Comparison of ENCODE assay signal across 15 cellular contexts in genomic region chr20:47328841-47329448, GRCh38. TPM values are rescaled to one million over a fixed set of nuclear protein-coding genes. Genes with fewer than 3 reads are reported as not detected.
DNase-seq lines count a peak whose midpoint lies in the region; ATAC-seq and TF ChIP-seq lines count a peak whose summit lies in the region.
"Had no signal": no experiment of that assay in that cellular context is flagged by ENCODE, and none has a peak within 500 bp of the region (broad histone marks: within the 10 kb centered on the region; RNA-seq: fewer than 3 reads in every experiment).

No MANE protein-coding gene starts in this region.

- no peaks in the 10 kb centered on the region for H3K9me3 Mint-ChIP-seq in T-cell
- H3K9me3 Mint-ChIP-seq: memory B cell had no signal

- DNase-seq in T-cell (no peak), midbrain (lab: John Stamatoyannopoulos, UW) (peak; percentile 47), thyroid gland (no peak), SW 1271 (lab: John Stamatoyannopoulos, UW) (no peak), NCI-H446 treated with DMSO at 0.1 percent for 48 hours (lab: John Stamatoyannopoulos, UW) (no peak), Karpas-422 (no peak)
- DNase-seq: activated CD4-positive, CD25-positive, alpha-beta regulatory T cell treated with anti-CD3 and anti-CD28 coated beads, Interleukin-2, amount 50 U/mL, for 72 hours; activated gamma-delta T cell; cortex of kidney; foreskin fibroblast; HCEC 1CT; NCI-H2227 treated with DMSO at 0.1 percent for 48 hours; SIG-M5 had no signal

- POLR2A ChIA-PET in T-cell (lab: Charles Lee): interaction anchor here in 1 of 2 donors (0.7 kb wide), 1 partner anchor 40 kb away, joined by 3 read pairs; no protein-coding TSS in a partner anchor

- H3K4me1 ChIP-seq in esophagus (ENCODE audit: control insufficient read depth in 2 of 2, insufficient read depth in 2 of 2, low read length in 1 of 2) (peaks cover 2 to 11% of the 10 kb centered on the region in 2 donors), thyroid gland (peaks cover 16 to 55% of the 10 kb centered on the region in 2 donors), Karpas-422 (ENCODE audit: low read length) (no peaks in the 10 kb centered on the region)

- peak in 1 of 2 donors; percentile 3 for TF ChIP-seq POLR2A in thyroid gland (IDR thresholded peaks at IDR 0.05)

- H3K79me2 ChIP-seq in Karpas-422 (ENCODE audit: low read length): peaks cover 97% of the 10 kb centered on the region

- no peaks in the 10 kb centered on the region for H3K9me2 ChIP-seq in Karpas-422 (replicated peaks; ENCODE audit: insufficient read depth, low read length)

- H3K9me3 ChIP-seq in esophagus (ENCODE audit: control insufficient read depth in 2 of 2, insufficient read depth in 1 of 2, low read depth in 1 of 2, low read length in 1 of 2): no peaks in the 10 kb centered on the region
- H3K9me3 ChIP-seq in thyroid gland: no peaks in the 10 kb centered on the region
- H3K9me3 ChIP-seq in Karpas-422 (ENCODE audit: low read length): no peaks in the 10 kb centered on the region

- no peak overlapping the region for H3K9ac ChIP-seq in Karpas-422 (ENCODE audit: low read length)

- no peaks in the 10 kb centered on the region for H3K27me3 ChIP-seq in esophagus (ENCODE audit: control insufficient read depth in 1 of 2, insufficient read depth in 2 of 2, low read length in 2 of 2)
- no peaks in the 10 kb centered on the region for H3K27me3 ChIP-seq in thyroid gland
- H3K27me3 ChIP-seq in Karpas-422 (ENCODE audit: low read length): no peaks in the 10 kb centered on the region

- no peak for ATAC-seq in T-cell (replicated peaks in 1 of 4)

- H3K27ac ChIP-seq in esophagus (ENCODE audit: low read depth in 2 of 2, low read length in 1 of 2) (peak overlapping the region; percentile 73 to 77), thyroid gland (peak overlapping the region; percentile 0 to 80 (median 53)), Karpas-422 (ENCODE audit: low read length) (no peak overlapping the region)

- peak overlapping the region; percentile 27 to 75 for H3K27ac Mint-ChIP-seq in T-cell
- H3K27ac Mint-ChIP-seq: memory B cell had no signal

- CTCF ChIA-PET in T-cell (lab: Charles Lee): interaction anchor here in 1 of 2 donors (0.6 kb wide), 1 partner anchor 105 kb away, joined by 3 read pairs; no protein-coding TSS in a partner anchor

- TF ChIP-seq CTCF in thyroid gland (IDR thresholded peaks at IDR 0.05): no peak

- H3K4me2 ChIP-seq in Karpas-422 (ENCODE audit: low read depth, low read length, poor library complexity, severe bottlenecking): no peak overlapping the region

- no peaks in the 10 kb centered on the region for H3K27me3 Mint-ChIP-seq in T-cell
- H3K27me3 Mint-ChIP-seq: memory B cell had no signal

- no peak overlapping the region for H3K4me3 Mint-ChIP-seq in T-cell
- H3K4me3 Mint-ChIP-seq: memory B cell had no signal

- H3K4me3 ChIP-seq in esophagus (ENCODE audit: low read depth in 1 of 2, low read length in 2 of 2) (no peak overlapping the region), thyroid gland (replicated peaks in 1 of 3) (no peak overlapping the region), Karpas-422 (ENCODE audit: low read length) (no peak overlapping the region)

- no peaks in the 10 kb centered on the region for H3K36me3 ChIP-seq in esophagus (ENCODE audit: control insufficient read depth in 2 of 2, insufficient read depth in 2 of 2, low read length in 1 of 2)
- no peaks in the 10 kb centered on the region for H3K36me3 ChIP-seq in thyroid gland
- H3K36me3 ChIP-seq in Karpas-422 (ENCODE audit: insufficient read depth, low read length): peaks cover 38% of the 10 kb centered on the region; the same call in 1 of the 2 replicates

- peaks cover 36% of the 10 kb centered on the region for H3K36me3 Mint-ChIP-seq in T-cell

- peaks cover 42% of the 10 kb centered on the region for H4K20me1 ChIP-seq in Karpas-422 (ENCODE audit: insufficient read depth, low read depth, low read length)

- intact Hi-C loops in thyroid gland (cut with DNase I): no loop called here

- WGBS in esophagus, 2 donors: 34 to 48% methylated on average over 7 of the region's 7 CpGs
- WGBS in thyroid gland, 2 donors: 74 to 87% methylated on average over 7 of the region's 7 CpGs

- H2AFZ ChIP-seq in Karpas-422 (ENCODE audit: low read length): no peak overlapping the region

- H3K4me1 Mint-ChIP-seq in T-cell: peaks cover 57 to 68% (median 67%) of the 10 kb centered on the region in 3 donors

RNA-seq across cellular contexts. Expression of gene ZMYND8, which starts 27.6 kb away (rescaled TPM):
- 10 to 100 TPM; 39.6 to 68.9 (median 43.6) TPM for total RNA-seq in T-cell
- polyA plus RNA-seq in esophagus: 10 to 100 TPM in 1 of 2 donors, 1 to 10 TPM in 1; 8.8 to 18.7 TPM
- 10 to 100 TPM; 29.7 to 42.4 (median 30.9) TPM for total RNA-seq in thyroid gland
- total RNA-seq in Karpas-422 (2014; rRNA removed; shearing (Covaris generic); ENCODE audit: low replicate concordance): 33.0 and 44.1 TPM in 2 replicates
